38 cellular contexts compared by ENCODE assay signal in the genomic region with DNA sequence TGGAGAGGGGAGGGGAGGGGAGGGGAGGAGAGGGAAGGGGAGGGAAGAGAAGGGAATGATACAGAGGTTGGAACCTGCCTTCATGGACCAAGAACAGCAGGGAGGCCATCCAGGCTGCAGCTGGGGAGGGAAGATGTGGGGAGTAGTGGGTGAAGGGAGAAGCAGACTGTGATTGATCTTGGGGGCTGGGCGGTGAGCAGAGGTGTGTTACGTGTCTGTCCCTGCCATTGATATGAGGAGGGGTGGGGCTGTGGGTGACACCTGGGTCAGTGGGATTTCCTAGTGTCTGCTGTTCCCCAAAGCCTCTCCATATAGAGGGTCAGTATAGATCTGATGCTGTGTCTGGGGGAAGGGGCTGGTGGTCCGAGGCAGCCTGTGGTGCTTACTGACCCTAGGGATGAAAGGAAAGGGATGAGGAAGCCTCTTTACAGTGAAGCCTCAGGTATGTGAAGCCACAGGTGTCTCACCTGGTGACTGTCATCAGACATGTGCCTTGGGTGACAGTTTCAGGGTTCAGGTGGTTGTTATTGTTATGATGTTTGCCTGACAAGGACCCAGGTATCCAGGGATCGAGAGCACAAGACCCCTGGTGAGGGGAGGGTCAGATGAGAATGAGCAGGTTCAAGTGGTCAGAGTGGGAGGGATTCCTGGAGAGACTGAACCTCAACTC. TPM values are rescaled to one million over a fixed set of nuclear protein-coding genes. Genes with fewer than 3 reads are reported as not detected.
"Had no signal": no experiment of that assay in that cellular context is flagged by ENCODE, and none has a peak within 500 bp of the region (broad histone marks: within the 10 kb centered on the region; RNA-seq: fewer than 3 reads in every experiment).

No MANE protein-coding gene starts in this region.

- H3K27ac Mint-ChIP-seq: activated B cell treated with CpG ODN at 0.5 μM for 24 hours; activated CD4-positive, alpha-beta memory T cell treated with anti-CD3 and anti-CD28 coated beads for 36 hours; activated naive CD4-positive, alpha-beta T cell treated with anti-CD3 and anti-CD28 coated beads, Interleukin-2, amount 10 ng/mL, durations not matched to agents 7 days and 5 days; activated naive CD8-positive, alpha-beta T cell; activated naive CD8-positive, alpha-beta T cell treated with anti-CD3 and anti-CD28 coated beads, Interleukin-2, amount 50 U/mL, for 24 hours had no signal

- H2AFZ ChIP-seq: PC-9 had no signal

- H3K36me3 Mint-ChIP-seq: activated CD4-positive, alpha-beta memory T cell treated with anti-CD3 and anti-CD28 coated beads for 36 hours; activated naive CD4-positive, alpha-beta T cell treated with anti-CD3 and anti-CD28 coated beads, Interleukin-2, amount 10 ng/mL, durations not matched to agents 7 days and 5 days had no signal

- H3K4me3 Mint-ChIP-seq: activated B cell treated with CpG ODN at 0.5 μM for 24 hours; activated CD4-positive, alpha-beta memory T cell treated with anti-CD3 and anti-CD28 coated beads for 36 hours; activated naive CD4-positive, alpha-beta T cell treated with anti-CD3 and anti-CD28 coated beads, Interleukin-2, amount 10 ng/mL, durations not matched to agents 7 days and 5 days; activated naive CD8-positive, alpha-beta T cell; activated naive CD8-positive, alpha-beta T cell treated with anti-CD3 and anti-CD28 coated beads, Interleukin-2, amount 50 U/mL, for 24 hours had no signal

- ATAC-seq: activated naive CD8-positive, alpha-beta T cell treated with anti-CD3 and anti-CD28 coated beads, Interleukin-2, amount 50 U/mL, for 24 hours; K562 had no signal

- H3K4me3 ChIP-seq: cardiac muscle cell, K562, PC-9 had no signal

- H3K27me3 ChIP-seq: cardiac muscle cell had no signal

- H3K36me3 ChIP-seq: brain microvascular endothelial cell, cardiac muscle cell had no signal

- H3K4me1 Mint-ChIP-seq: activated B cell treated with CpG ODN at 0.5 μM for 24 hours; activated naive CD4-positive, alpha-beta T cell treated with anti-CD3 and anti-CD28 coated beads, Interleukin-2, amount 10 ng/mL, durations not matched to agents 7 days and 5 days; activated naive CD8-positive, alpha-beta T cell treated with anti-CD3 and anti-CD28 coated beads, Interleukin-2, amount 50 U/mL, for 24 hours had no signal

- DNase-seq: activated B cell treated with CpG ODN at 0.5 μM for 24 hours; activated CD4-positive, alpha-beta memory T cell treated with anti-CD3 and anti-CD28 coated beads for 36 hours; activated CD4-positive, alpha-beta T cell treated with anti-CD3 and anti-CD28 coated beads for 4 hours; activated CD4-positive, alpha-beta T cell treated with anti-CD3 and anti-CD28 coated beads, Interleukin-2, amount 50 U/mL, for 1 hour; activated CD4-positive, CD25-positive, alpha-beta regulatory T cell treated with anti-CD3 and anti-CD28 coated beads, Interleukin-2, amount 50 U/mL, for 72 hours; activated CD8-positive, alpha-beta memory T cell treated with anti-CD3 and anti-CD28 coated beads, Interleukin-2, amount 50 U/mL, for 4 hours; activated effector memory CD4-positive, alpha-beta T cell treated with Interleukin-2 at 50 U/mL for 16 hours; activated naive CD4-positive, alpha-beta T cell treated with anti-CD3 and anti-CD28 coated beads, Interleukin-2, amount 10 ng/mL, durations not matched to agents 7 days and 5 days; activated naive CD8-positive, alpha-beta T cell treated with anti-CD3 and anti-CD28 coated beads, Interleukin-2, amount 50 U/mL, for 24 hours; activated T-cell treated with anti-CD3 and anti-CD28 coated beads for 4 hours; activated T-cell treated with anti-CD3 and anti-CD28 coated beads, Interleukin-2, amount 50 U/mL, for 48 hours; anterior cingulate cortex; brain microvascular endothelial cell; NCI-H1092 treated with DMSO at 0.1 percent for 48 hours; NCI-H1417; NCI-H146; NCI-H187; NCI-H2029 treated with DMSO at 0.1 percent for 48 hours; NCI-H2107; NCI-H226; NCI-H526; NCI-H748 treated with DMSO at 0.1 percent for 48 hours; NK-92 treated with Interleukin-12 subunit alpha and Interleukin-12 subunit beta, amount 100 ng/mL, for 24 hours; PC-9; Right ventricle myocardium superior; SW 1271; T-helper 1 cell; T-helper 2 cell; T-helper 9 cell had no signal

- H3K27ac ChIP-seq: brain microvascular endothelial cell, cardiac muscle cell, PC-9, RWPE1, VCaP had no signal

- H3K4me2 ChIP-seq: PC-9 had no signal

- FAIRE-seq: K562, RCC 7860 had no signal

RNA-seq across cellular contexts. Expression of a gene that starts 18.7 kb away (rescaled TPM):
- total RNA-seq: cardiac muscle cell had no signal
- polyA plus RNA-seq: cardiac muscle cell had no signal

RNA-seq across cellular contexts. Expression of a gene that starts 47.8 kb away (rescaled TPM):
- total RNA-seq: activated B cell treated with CpG ODN at 0.5 μM for 24 hours; activated CD4-positive, alpha-beta memory T cell treated with anti-CD3 and anti-CD28 coated beads for 36 hours; cardiac muscle cell; K562; M059J; NCI-H460; OCI-LY7; PC-9; Right ventricle myocardium superior had no signal
- polyA plus RNA-seq: K562 had no signal
